8 cellular contexts compared by ENCODE assay signal in the genomic region with DNA sequence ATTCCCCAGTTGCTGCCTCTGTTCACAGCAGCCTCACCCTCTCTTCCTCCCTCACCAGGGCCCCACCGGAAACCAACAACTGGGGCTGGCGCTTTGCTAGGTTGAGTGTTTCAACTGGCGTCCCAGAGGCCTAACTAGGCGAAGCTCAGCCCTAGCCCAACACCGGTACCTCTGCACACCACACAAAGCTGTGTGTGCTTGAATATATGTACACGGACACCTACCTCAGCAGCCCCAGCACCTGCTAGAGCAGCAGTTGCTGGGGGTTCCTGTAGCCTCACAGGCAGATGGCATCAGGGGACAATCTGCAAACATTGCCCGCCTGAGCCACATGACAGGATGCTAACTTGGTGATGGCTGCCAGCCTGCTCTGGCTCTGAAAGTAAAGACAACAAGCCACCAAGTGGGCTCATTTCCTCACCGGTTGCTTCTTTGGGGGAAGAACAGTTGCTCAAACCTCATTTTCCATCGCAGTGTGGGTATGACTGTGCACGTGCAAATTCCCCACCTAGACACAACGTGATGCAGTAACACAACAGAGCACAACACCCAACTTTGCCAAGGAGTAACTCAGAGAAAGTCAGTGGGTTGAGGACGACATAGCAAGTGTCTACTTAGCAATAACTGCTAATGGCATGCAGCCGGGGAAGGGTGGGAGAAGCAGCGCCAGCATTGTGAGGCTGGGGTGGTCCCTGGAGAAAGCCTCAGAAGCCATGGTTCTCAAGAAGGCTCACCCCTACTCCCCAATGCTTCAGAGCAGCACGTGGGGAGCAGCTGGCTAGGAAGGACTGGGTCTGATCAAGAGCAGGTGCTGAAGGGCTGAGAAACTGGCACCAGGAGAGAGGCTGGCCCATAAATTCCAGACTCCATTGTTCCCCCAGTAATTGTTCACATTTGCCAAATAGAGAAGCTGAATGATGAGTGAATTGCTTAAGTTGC.
DNase-seq lines count a peak whose midpoint lies in the region.

No MANE protein-coding gene starts in this region.

- DNase-seq in SIG-M5 treated with dmso at 0.1 percent for 504 hours (lab: John Stamatoyannopoulos, UW; ENCODE audit: unreplicated experiment) (peak; percentile 54), SIG-M5 (lab: John Stamatoyannopoulos, UW) (no peak), NOMO-1 treated with dmso at 0.1 percent for 144 hours (lab: John Stamatoyannopoulos, UW; ENCODE audit: unreplicated experiment) (peak; percentile 77), GM19238 (ENCODE audit: insufficient read length, low spot score) (no peak), cerebellar cortex (ENCODE audit: low spot score) (no peak), globus pallidus (ENCODE audit: low spot score) (no peak)
- peak; percentile 88 for DNase-seq in activated effector memory CD4-positive, alpha-beta T cell treated with anti-CD3 and anti-CD28 coated beads, Interleukin-2, amount 50 U/mL, for 16 hours
- peak; percentile 77 for DNase-seq in stimulated activated CD4-positive, alpha-beta T cell treated with anti-CD3 and anti-CD28 coated beads, Interleukin-1b, Interleukin-23, amount 100 ng/mL, for 48 hours

Comparison
In these comparisons a context has a peak if more than half of its experiments do, and no peak if none do; other contexts are left out.
1. DNase-seq: peak in SIG-M5 treated with dmso at 0.1 percent for 504 hours (single experiment), NOMO-1 treated with dmso at 0.1 percent for 144 hours (single experiment), activated effector memory CD4-positive, alpha-beta T cell treated with anti-CD3 and anti-CD28 coated beads, Interleukin-2, amount 50 U/mL, for 16 hours (single experiment) and stimulated activated CD4-positive, alpha-beta T cell treated with anti-CD3 and anti-CD28 coated beads, Interleukin-1b, Interleukin-23, amount 100 ng/mL, for 48 hours (single experiment); none in SIG-M5 (single experiment), GM19238 (single experiment), cerebellar cortex (single experiment) and globus pallidus (single experiment).